ENCODE assay signal across 8 cellular contexts in the genomic region with DNA sequence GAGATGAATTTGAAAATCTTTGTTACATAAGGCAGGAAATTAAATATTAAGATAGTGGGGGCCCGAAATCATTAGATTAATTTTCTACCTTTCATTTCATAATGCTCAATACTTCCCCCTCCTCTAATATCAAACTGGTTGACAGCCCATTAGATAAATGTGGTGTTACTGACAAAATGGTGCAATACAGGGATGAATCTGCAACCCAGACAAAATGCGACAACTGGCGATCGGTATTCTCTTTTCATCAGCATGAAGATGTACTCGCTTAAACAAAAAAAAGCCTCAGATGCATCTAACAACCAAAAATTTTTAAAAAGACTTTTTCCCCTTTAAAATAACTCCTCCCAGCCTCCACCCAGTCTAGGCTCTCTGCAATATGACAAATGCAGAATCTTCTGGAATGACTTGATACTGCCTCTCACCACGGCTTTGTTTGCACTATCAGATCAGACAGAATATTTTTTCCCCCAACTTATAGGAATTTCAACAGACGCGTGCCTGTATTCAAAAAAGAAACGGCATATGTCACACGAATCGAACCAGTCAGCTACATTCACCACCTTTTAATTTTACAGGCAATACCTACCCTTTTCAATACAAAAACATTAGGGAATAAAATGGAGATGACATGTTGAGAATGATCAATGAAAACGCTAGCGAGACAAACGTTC. TPM values are rescaled to one million over a fixed set of nuclear protein-coding genes. Genes with fewer than 3 reads are reported as not detected.
A peak's percentile ranks its signal among the peaks of the same experiment; 100 is the strongest.
DNase-seq lines count a peak whose midpoint lies in the region; TF ChIP-seq lines count a peak whose summit lies in the region.

No MANE protein-coding gene starts in this region.

- H3K4me3 Mint-ChIP-seq in activated CD4-positive, alpha-beta T cell treated with anti-CD3 and anti-CD28 coated beads, Interleukin-2, amount 10 ng/mL, durations not matched to agents 7 days and 5 days: peak overlapping the region; percentile 92
- H3K4me3 Mint-ChIP-seq in activated CD4-positive, alpha-beta memory T cell treated with anti-CD3 and anti-CD28 coated beads for 36 hours: peak overlapping the region; percentile 88

- no peak for TF ChIP-seq CTCF in stomach (IDR thresholded peaks at IDR 0.05)

- peaks cover 44% of the 10 kb centered on the region for H3K4me1 Mint-ChIP-seq in activated CD4-positive, alpha-beta T cell treated with anti-CD3 and anti-CD28 coated beads, Interleukin-2, amount 10 ng/mL, durations not matched to agents 7 days and 5 days
- H3K4me1 Mint-ChIP-seq in activated CD4-positive, alpha-beta memory T cell treated with anti-CD3 and anti-CD28 coated beads for 36 hours (ENCODE audit: low read depth): peaks cover 46% of the 10 kb centered on the region

- peak overlapping the region; percentile 97 for H3K27ac Mint-ChIP-seq in activated CD4-positive, alpha-beta T cell treated with anti-CD3 and anti-CD28 coated beads, Interleukin-2, amount 10 ng/mL, durations not matched to agents 7 days and 5 days
- H3K27ac Mint-ChIP-seq in activated CD4-positive, alpha-beta memory T cell treated with anti-CD3 and anti-CD28 coated beads for 36 hours: peak overlapping the region; percentile 97

- no peak for DNase-seq in activated CD4-positive, alpha-beta T cell treated with anti-CD3 and anti-CD28 coated beads, Interleukin-2, amount 10 ng/mL, durations not matched to agents 7 days and 5 days
- DNase-seq in activated CD4-positive, alpha-beta T cell treated with anti-CD3 and anti-CD28 coated beads for 48 hours: no peak
- no peak for DNase-seq in activated CD4-positive, alpha-beta memory T cell treated with anti-CD3 and anti-CD28 coated beads for 36 hours
- no peak for DNase-seq in stomach
- DNase-seq in COR-L47 (lab: John Stamatoyannopoulos, UW): no peak
- DNase-seq in posterior cingulate gyrus: no peak
- DNase-seq in SHP77 treated with DMSO at 0.1 percent for 48 hours (lab: John Stamatoyannopoulos, UW): no peak

- TF ChIP-seq POLR2A in stomach (IDR thresholded peaks at IDR 0.05): no peak

- H3K36me3 ChIP-seq in iPS-15b (ENCODE audit: control insufficient read depth, insufficient read depth, low read length) (peaks cover 11% of the 10 kb centered on the region), stomach (peaks cover 0 to 10% (median 4%) of the 10 kb centered on the region in 4 donors)

- CTCF ChIA-PET in activated CD4-positive, alpha-beta T cell treated with anti-CD3 and anti-CD28 coated beads, Interleukin-2, amount 10 ng/mL, durations not matched to agents 7 days and 5 days (lab: Charles Lee): interaction anchor here (1.8 to 2.0 kb wide), 2 partner anchors 34 to 38 kb away, joined by 5 to 6 read pairs; no protein-coding TSS in a partner anchor
- CTCF ChIA-PET in activated CD4-positive, alpha-beta memory T cell treated with anti-CD3 and anti-CD28 coated beads for 36 hours (lab: Charles Lee): interaction anchor here (0.7 to 1.0 kb wide), 2 partner anchors 16 to 40 kb away, joined by 3 read pairs; no protein-coding TSS in a partner anchor

- POLR2A ChIA-PET in activated CD4-positive, alpha-beta T cell treated with anti-CD3 and anti-CD28 coated beads, Interleukin-2, amount 10 ng/mL, durations not matched to agents 7 days and 5 days (lab: Charles Lee): interaction anchor here (0.6 kb wide), 1 partner anchor 16 kb away, joined by 5 read pairs; no protein-coding TSS in a partner anchor
- POLR2A ChIA-PET in activated CD4-positive, alpha-beta memory T cell treated with anti-CD3 and anti-CD28 coated beads for 36 hours (lab: Charles Lee): interaction anchor here (2.0 to 3.8 kb wide), 2 partner anchors 14 to 39 kb away, joined by 14 to 44 read pairs; no protein-coding TSS in a partner anchor

- H3K9me3 ChIP-seq in iPS-15b (ENCODE audit: control insufficient read depth, insufficient read depth, low read length) (no peaks in the 10 kb centered on the region), stomach (no peaks in the 10 kb centered on the region)

- no peaks in the 10 kb centered on the region for H3K27me3 Mint-ChIP-seq in activated CD4-positive, alpha-beta T cell treated with anti-CD3 and anti-CD28 coated beads, Interleukin-2, amount 10 ng/mL, durations not matched to agents 7 days and 5 days
- no peaks in the 10 kb centered on the region for H3K27me3 Mint-ChIP-seq in activated CD4-positive, alpha-beta memory T cell treated with anti-CD3 and anti-CD28 coated beads for 36 hours

- H3K4me1 ChIP-seq in iPS-15b (ENCODE audit: control insufficient read depth, insufficient read depth, low read length) (peaks cover 20% of the 10 kb centered on the region), stomach (peaks cover 27 to 62% (median 50%) of the 10 kb centered on the region in 4 donors)

- peaks cover 33% of the 10 kb centered on the region for H3K36me3 Mint-ChIP-seq in activated CD4-positive, alpha-beta T cell treated with anti-CD3 and anti-CD28 coated beads, Interleukin-2, amount 10 ng/mL, durations not matched to agents 7 days and 5 days (ENCODE audit: low read depth)
- H3K36me3 Mint-ChIP-seq in activated CD4-positive, alpha-beta memory T cell treated with anti-CD3 and anti-CD28 coated beads for 36 hours: peaks cover 32% of the 10 kb centered on the region

- no peak for TF ChIP-seq EP300 in stomach (IDR thresholded peaks at IDR 0.05)

- H3K27ac ChIP-seq in stomach: peak overlapping the region; percentile 94 to 100 (median 98)

- H3K27me3 ChIP-seq in iPS-15b (ENCODE audit: control insufficient read depth, insufficient read depth, low read length) (no peaks in the 10 kb centered on the region), stomach (no peaks in the 10 kb centered on the region)

- H3K9ac ChIP-seq in iPS-15b (ENCODE audit: low read depth, low read length): peak overlapping the region; percentile 98

- H3K4me3 ChIP-seq in iPS-15b (ENCODE audit: low read depth, low read length): peak overlapping the region; percentile 75
- peak overlapping the region; percentile 75 to 98 (median 78) for H3K4me3 ChIP-seq in stomach

- 2 to 6% (median 2%) methylated on average over 14 of the region's 14 CpGs for WGBS in stomach, 5 donors

- no peaks in the 10 kb centered on the region for H3K9me3 Mint-ChIP-seq in activated CD4-positive, alpha-beta T cell treated with anti-CD3 and anti-CD28 coated beads, Interleukin-2, amount 10 ng/mL, durations not matched to agents 7 days and 5 days
- no peaks in the 10 kb centered on the region for H3K9me3 Mint-ChIP-seq in activated CD4-positive, alpha-beta memory T cell treated with anti-CD3 and anti-CD28 coated beads for 36 hours

- intact Hi-C loops in activated CD4-positive, alpha-beta memory T cell treated with anti-CD3 and anti-CD28 coated beads for 36 hours (cut with micrococcal nuclease): no loop called here
- intact Hi-C loops in stomach (cut with DNase I; ENCODE audit: low total_unique reads): no loop called here
- intact Hi-C loops in posterior cingulate gyrus (cut with DNase I): loop anchor here (1.0 to 2.0 kb wide), 3 partner anchors 36 to 67 kb away; no protein-coding TSS in a partner anchor

RNA-seq across cellular contexts. Expression of a gene that starts 1.3 kb away (rescaled TPM):
- 10 to 100 TPM; 68.0 to 75.1 TPM for total RNA-seq in activated CD4-positive, alpha-beta T cell treated with anti-CD3 and anti-CD28 coated beads, Interleukin-2, amount 10 ng/mL, durations not matched to agents 7 days and 5 days
- total RNA-seq in activated CD4-positive, alpha-beta memory T cell treated with anti-CD3 and anti-CD28 coated beads for 36 hours: 100 to 1,000 TPM; 127 TPM
- 10 to 100 TPM; 28.6 to 64.6 (median 56.2) TPM for total RNA-seq in stomach
- 10 to 100 TPM; 26.7 to 42.5 (median 41.2) TPM for polyA plus RNA-seq in stomach

RNA-seq across cellular contexts. Expression of a gene that starts 52.0 kb away (rescaled TPM):
- total RNA-seq in activated CD4-positive, alpha-beta T cell treated with anti-CD3 and anti-CD28 coated beads, Interleukin-2, amount 10 ng/mL, durations not matched to agents 7 days and 5 days: under 1 TPM; 0.32 to 0.60 TPM
- total RNA-seq in activated CD4-positive, alpha-beta memory T cell treated with anti-CD3 and anti-CD28 coated beads for 36 hours: under 1 TPM; 0.81 to 0.87 TPM
- under 1 TPM in 1 of 5 donors, not detected in 4; 0.37 TPM for total RNA-seq in stomach
- polyA plus RNA-seq in stomach: under 1 TPM in 1 of 3 donors, not detected in 2; 0.80 TPM

RNA-seq across cellular contexts. Expression of a gene that starts 55.0 kb away (rescaled TPM):
- 10 to 100 TPM; 27.0 to 28.1 TPM for total RNA-seq in activated CD4-positive, alpha-beta T cell treated with anti-CD3 and anti-CD28 coated beads, Interleukin-2, amount 10 ng/mL, durations not matched to agents 7 days and 5 days
- total RNA-seq in activated CD4-positive, alpha-beta memory T cell treated with anti-CD3 and anti-CD28 coated beads for 36 hours: 100 to 1,000 TPM; 119 to 127 TPM
- total RNA-seq in stomach: 1,000 to 10,000 TPM in 1 of 5 donors, 100 to 1,000 TPM in 3, 10 to 100 TPM in 1; 21.8 to 2,022 (median 373) TPM
- polyA plus RNA-seq in stomach: 1,000 to 10,000 TPM in 1 of 3 donors, 100 to 1,000 TPM in 2; 320 to 2,297 (median 486) TPM
